Comparison of ENCODE assay signal across 18 cellular contexts in the genomic region with DNA sequence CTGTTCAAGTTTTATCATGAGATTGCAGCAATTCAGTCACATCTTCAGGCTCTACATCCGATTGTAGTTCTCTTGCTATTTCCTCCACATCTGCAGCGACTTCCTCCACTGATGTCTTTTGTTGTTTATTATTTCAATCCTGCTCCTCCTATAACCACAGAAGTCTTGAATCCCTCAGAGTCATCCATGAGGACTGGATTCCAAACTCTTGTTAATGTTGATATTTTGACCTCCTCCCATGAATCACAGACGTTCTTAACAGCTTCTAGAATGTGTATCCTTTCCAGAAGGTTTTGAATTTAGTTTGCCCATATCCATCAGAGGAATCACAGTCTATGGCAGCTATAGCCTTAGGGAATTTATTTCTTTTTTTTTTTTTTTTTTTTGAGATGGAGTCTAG. TPM values are rescaled to one million over a fixed set of nuclear protein-coding genes. Genes with fewer than 3 reads are reported as not detected.
DNase-seq lines count a peak whose midpoint lies in the region; ATAC-seq and TF ChIP-seq lines count a peak whose summit lies in the region.
"Had no signal": no experiment of that assay in that cellular context is flagged by ENCODE, and none has a peak within 500 bp of the region (broad histone marks: within the 10 kb centered on the region; RNA-seq: fewer than 3 reads in every experiment).

No MANE protein-coding gene starts in this region.

- H3K9me3 ChIP-seq in fibroblast of lung (ENCODE audit: control insufficient read depth, insufficient read depth, low read depth, low read length), result no peaks in the 10 kb centered on the region
- H3K9me3 ChIP-seq: BLaER1, esophagus squamous epithelium had no signal

- no peaks in the 10 kb centered on the region for H4K20me1 ChIP-seq in fibroblast of lung (ENCODE audit: control insufficient read depth, extremely low read depth, insufficient read depth, low read length)

- no peak for ATAC-seq in natural killer cell
- ATAC-seq in natural killer cell treated with Interleukin-12 subunit alpha and Interleukin-12 subunit beta and Interleukin-15 and Interleukin-18, amount 100 ng/mL, for 72 hours, result no peak
- no peak for ATAC-seq in omental fat pad (ENCODE audit: low FRiP score)
- ATAC-seq: activated CD4-positive, CD25-positive, alpha-beta regulatory T cell treated with anti-CD3 and anti-CD28 coated beads, Interleukin-2, amount 50 U/mL, for 24 hours had no signal

- no peak overlapping the region for H3K4me3 Mint-ChIP-seq in natural killer cell
- H3K4me3 Mint-ChIP-seq in natural killer cell treated with Interleukin-12 subunit alpha and Interleukin-12 subunit beta and Interleukin-15 and Interleukin-18, amount 100 ng/mL, for 72 hours, result no peak overlapping the region
- H3K4me3 Mint-ChIP-seq in T-helper 2 cell treated with Interferon-gamma antibody and Interleukin-4, amounts not matched to agents 5 μg/mL and 100 μg/mL, for 36 hours, result peak overlapping the region; percentile 57
- H3K4me3 Mint-ChIP-seq: H9, immature natural killer cell had no signal

- peaks cover 13% of the 10 kb centered on the region for H3K4me1 ChIP-seq in fibroblast of lung (ENCODE audit: control insufficient read depth, extremely low read depth, insufficient read depth, low read length)

- no peak overlapping the region for H3K9ac ChIP-seq in fibroblast of lung (ENCODE audit: insufficient read depth, low read length)
- H3K9ac ChIP-seq: BLaER1 had no signal

- no peaks in the 10 kb centered on the region for H3K36me3 ChIP-seq in fibroblast of lung (ENCODE audit: control insufficient read depth, insufficient read depth, low read length)

- H3K79me2 ChIP-seq in fibroblast of lung (ENCODE audit: control insufficient read depth, insufficient read depth, low read length), result peaks cover 66% of the 10 kb centered on the region

- H3K36me3 Mint-ChIP-seq in natural killer cell, result no peaks in the 10 kb centered on the region
- H3K36me3 Mint-ChIP-seq in natural killer cell treated with Interleukin-12 subunit alpha and Interleukin-12 subunit beta and Interleukin-15 and Interleukin-18, amount 100 ng/mL, for 72 hours, result peaks cover 21% of the 10 kb centered on the region
- H3K36me3 Mint-ChIP-seq in T-helper 2 cell treated with Interferon-gamma antibody and Interleukin-4, amounts not matched to agents 5 μg/mL and 100 μg/mL, for 36 hours (ENCODE audit: low read depth), result peaks cover 18% of the 10 kb centered on the region

- H2AFZ ChIP-seq in fibroblast of lung (ENCODE audit: low read length), result no peak overlapping the region

- H3K9me3 Mint-ChIP-seq in natural killer cell, result no peaks in the 10 kb centered on the region
- H3K9me3 Mint-ChIP-seq in natural killer cell treated with Interleukin-12 subunit alpha and Interleukin-12 subunit beta and Interleukin-15 and Interleukin-18, amount 100 ng/mL, for 72 hours, result no peaks in the 10 kb centered on the region
- no peaks in the 10 kb centered on the region for H3K9me3 Mint-ChIP-seq in T-helper 2 cell treated with Interferon-gamma antibody and Interleukin-4, amounts not matched to agents 5 μg/mL and 100 μg/mL, for 36 hours
- H3K9me3 Mint-ChIP-seq: H9, immature natural killer cell had no signal

- no peak for DNase-seq in natural killer cell
- no peak for DNase-seq in natural killer cell treated with Interleukin-12 subunit alpha and Interleukin-12 subunit beta and Interleukin-15 and Interleukin-18, amount 100 ng/mL, for 72 hours (ENCODE audit: low spot score)
- DNase-seq in T-helper 2 cell treated with Interferon-gamma antibody and Interleukin-4, amounts not matched to agents 5 μg/mL and 100 μg/mL, for 36 hours (ENCODE audit: low spot score), result no peak
- DNase-seq in fibroblast of lung (ENCODE audit: low read depth in 2 of 2), result peak; percentile 76 to 88
- no peak for DNase-seq in ureter (ENCODE audit: low spot score)
- DNase-seq in NCI-H1092 (lab: John Stamatoyannopoulos, UW), result no peak
- DNase-seq in omental fat pad (ENCODE audit: low spot score), result no peak
- DNase-seq in NCI-H524 treated with DMSO at 0.1 percent for 48 hours (lab: John Stamatoyannopoulos, UW), result no peak
- DNase-seq: activated gamma-delta T cell; esophagus squamous epithelium; H9; immature natural killer cell; NCI-H1048; stimulated activated CD4-positive, alpha-beta T cell treated with anti-CD3 and anti-CD28 coated beads, Interleukin-4, amount 100 ng/mL, for 4 hours; stimulated activated naive CD4-positive, alpha-beta T cell had no signal

- no peaks in the 10 kb centered on the region for H3K27me3 ChIP-seq in fibroblast of lung (ENCODE audit: control insufficient read depth, insufficient read depth, low read length)
- H3K27me3 ChIP-seq: BLaER1, esophagus squamous epithelium had no signal

- peak overlapping the region; percentile 35 to 96 for H3K27ac Mint-ChIP-seq in natural killer cell
- H3K27ac Mint-ChIP-seq in natural killer cell treated with Interleukin-12 subunit alpha and Interleukin-12 subunit beta and Interleukin-15 and Interleukin-18, amount 100 ng/mL, for 72 hours, result peak overlapping the region in 1 of 2 donors; percentile 58
- peak overlapping the region; percentile 60 for H3K27ac Mint-ChIP-seq in T-helper 2 cell treated with Interferon-gamma antibody and Interleukin-4, amounts not matched to agents 5 μg/mL and 100 μg/mL, for 36 hours

- H3K4me2 ChIP-seq in fibroblast of lung (ENCODE audit: extremely low read depth, insufficient read depth, low read length), result no peak overlapping the region
- H3K4me2 ChIP-seq: BLaER1 had no signal

- peak overlapping the region; percentile 24 for H3K27ac ChIP-seq in fibroblast of lung (ENCODE audit: insufficient read depth, low read length)
- H3K27ac ChIP-seq: BLaER1, esophagus squamous epithelium had no signal

- H3K27me3 Mint-ChIP-seq in natural killer cell (ENCODE audit: low read depth in 2 of 2), result no peaks in the 10 kb centered on the region
- H3K27me3 Mint-ChIP-seq in natural killer cell treated with Interleukin-12 subunit alpha and Interleukin-12 subunit beta and Interleukin-15 and Interleukin-18, amount 100 ng/mL, for 72 hours, result no peaks in the 10 kb centered on the region
- H3K27me3 Mint-ChIP-seq in T-helper 2 cell treated with Interferon-gamma antibody and Interleukin-4, amounts not matched to agents 5 μg/mL and 100 μg/mL, for 36 hours (ENCODE audit: low read depth), result no peaks in the 10 kb centered on the region

- no peak overlapping the region for H3K4me3 ChIP-seq in fibroblast of lung (replicated peaks in 1 of 4; ENCODE audit: control extremely low read depth in 1 of 4, insufficient read depth in 1 of 4, low read depth in 3 of 4, low read length in 4 of 4)
- H3K4me3 ChIP-seq: BLaER1, esophagus squamous epithelium had no signal

- H3K4me1 Mint-ChIP-seq in natural killer cell, result peaks cover 60 to 72% of the 10 kb centered on the region in 2 donors
- peaks cover 60 to 75% of the 10 kb centered on the region in 2 donors for H3K4me1 Mint-ChIP-seq in natural killer cell treated with Interleukin-12 subunit alpha and Interleukin-12 subunit beta and Interleukin-15 and Interleukin-18, amount 100 ng/mL, for 72 hours (ENCODE audit: low read depth in 2 of 2)
- peaks cover 52% of the 10 kb centered on the region for H3K4me1 Mint-ChIP-seq in T-helper 2 cell treated with Interferon-gamma antibody and Interleukin-4, amounts not matched to agents 5 μg/mL and 100 μg/mL, for 36 hours (ENCODE audit: low read depth)

- TF ChIP-seq CTCF in natural killer cell (IDR thresholded peaks at IDR 0.05) (no peak), fibroblast of lung (conservative IDR thresholded peaks at IDR 0.05 in 1 of 2, IDR thresholded peaks at IDR 0.05 in 1 of 2; ENCODE audit: low read depth in 1 of 2, low read length in 2 of 2) (no peak), omental fat pad (IDR thresholded peaks at IDR 0.05) (no peak)

- intact Hi-C loops in natural killer cell (cut with micrococcal nuclease), result no loop called here

RNA-seq across cellular contexts. Expression of a gene that starts 3.6 kb away (rescaled TPM):
- 10 to 100 TPM; 55.2 to 76.6 (median 65.1) TPM for total RNA-seq in natural killer cell
- 10 to 100 TPM; 58.2 to 65.7 TPM for total RNA-seq in natural killer cell treated with Interleukin-12 subunit alpha and Interleukin-12 subunit beta and Interleukin-15 and Interleukin-18, amount 100 ng/mL, for 72 hours
- 50.3 and 62.4 TPM in 2 replicates for total RNA-seq in fibroblast of lung
- polyA plus RNA-seq in fibroblast of lung, result 18.1 and 25.0 TPM in 2 replicates
- 14.5 and 20.4 TPM in 2 replicates for polyA plus RNA-seq in fibroblast of lung (2012)
- 34.6 and 41.8 TPM in 2 replicates for polyA minus RNA-seq in fibroblast of lung (ENCODE audit: low replicate concordance)
- 94.8 TPM for total RNA-seq in ureter
- 10 to 100 TPM; 27.1 to 82.5 (median 53.6) TPM for total RNA-seq in omental fat pad

RNA-seq across cellular contexts. Expression of a gene that starts 52.0 kb away (rescaled TPM):
- total RNA-seq in natural killer cell, result not detected
- not detected for total RNA-seq in natural killer cell treated with Interleukin-12 subunit alpha and Interleukin-12 subunit beta and Interleukin-15 and Interleukin-18, amount 100 ng/mL, for 72 hours
- not detected in 2 replicates for total RNA-seq in fibroblast of lung
- not detected in 2 replicates for polyA plus RNA-seq in fibroblast of lung
- polyA plus RNA-seq in fibroblast of lung (2012), result not detected in 2 replicates
- not detected in 2 replicates for polyA minus RNA-seq in fibroblast of lung (ENCODE audit: low replicate concordance)
- total RNA-seq in ureter, result not detected
- not detected for total RNA-seq in omental fat pad
- total RNA-seq: esophagus squamous epithelium, H9, mononuclear cell had no signal
- polyA plus RNA-seq: immature natural killer cell had no signal

Comparison
In these comparisons a context has a peak if more than half of its experiments do, and no peak if none do; other contexts are left out.
1. DNase-seq: peak in fibroblast of lung (2 of 2); none in natural killer cell (single experiment), natural killer cell treated with Interleukin-12 subunit alpha and Interleukin-12 subunit beta and Interleukin-15 and Interleukin-18, amount 100 ng/mL, for 72 hours (single experiment), T-helper 2 cell treated with Interferon-gamma antibody and Interleukin-4, amounts not matched to agents 5 μg/mL and 100 μg/mL, for 36 hours (single experiment), ureter (single experiment), NCI-H1092 (single experiment), omental fat pad (single experiment) and NCI-H524 treated with DMSO at 0.1 percent for 48 hours (single experiment).